ENCODE assay signal across 8 cellular contexts in genomic region chr19:35318679-35319448, GRCh38. TPM values are rescaled to one million over a fixed set of nuclear protein-coding genes. Genes with fewer than 3 reads are reported as not detected.
DNase-seq lines count a peak whose midpoint lies in the region; ATAC-seq and TF ChIP-seq lines count a peak whose summit lies in the region.

No MANE protein-coding gene starts in this region.

- H3K4me3 Mint-ChIP-seq in neural crest cell = no peak overlapping the region

- no peak overlapping the region; the same call in 1 of the 2 replicates for H3K9ac ChIP-seq in OCI-LY1 (ENCODE audit: low read length)

- H3K36me3 Mint-ChIP-seq in neural crest cell (ENCODE audit: low read depth) = no peaks in the 10 kb centered on the region

- H3K9me3 ChIP-seq in DOHH2 (ENCODE audit: control insufficient read depth, insufficient read depth, low read length) (peaks cover 5% of the 10 kb centered on the region; the same call in 1 of the 2 replicates), OCI-LY1 (ENCODE audit: low read length) (no peaks in the 10 kb centered on the region), HAP-1 (no peaks in the 10 kb centered on the region; the same call in 1 of the 2 replicates)

- peaks cover 97% of the 10 kb centered on the region for H3K4me1 ChIP-seq in DOHH2 (ENCODE audit: control insufficient read depth, low read length)
- peaks cover 61% of the 10 kb centered on the region for H3K4me1 ChIP-seq in OCI-LY1 (ENCODE audit: insufficient read depth, low read length, severe bottlenecking)
- H3K4me1 ChIP-seq in HAP-1 = no peaks in the 10 kb centered on the region

- H4K20me1 ChIP-seq in DOHH2 (ENCODE audit: control insufficient read depth, insufficient read depth, low read depth, low read length) (no peaks in the 10 kb centered on the region), OCI-LY1 (ENCODE audit: insufficient read depth, low read length) (no peaks in the 10 kb centered on the region)

- no peaks in the 10 kb centered on the region for H3K79me2 ChIP-seq in DOHH2 (ENCODE audit: control insufficient read depth, low read length)
- H3K79me2 ChIP-seq in OCI-LY1 (ENCODE audit: insufficient read depth, low read length) = no peaks in the 10 kb centered on the region

- TF ChIP-seq CTCF in DOHH2 (IDR thresholded peaks at IDR 0.05; ENCODE audit: low read depth, low read length, poor library complexity, severe bottlenecking) (no peak), OCI-LY1 (IDR thresholded peaks at IDR 0.05; ENCODE audit: low read length) (no peak), neural crest cell (conservative IDR thresholded peaks at IDR 0.05) (no peak)

- H3K36me3 ChIP-seq in DOHH2 (ENCODE audit: control insufficient read depth, low read length) (no peaks in the 10 kb centered on the region; the same call in 1 of the 2 replicates), OCI-LY1 (ENCODE audit: insufficient read depth, low read length) (no peaks in the 10 kb centered on the region; the same call in 1 of the 2 replicates), HAP-1 (replicated peaks) (no peaks in the 10 kb centered on the region)

- in situ Hi-C loops in HAP-1 (cut with MboI; ENCODE audit: low sequenced_read_pairs) = no loop called here

- H3K27me3 Mint-ChIP-seq in neural crest cell (ENCODE audit: low read depth) = peaks cover 2% of the 10 kb centered on the region

- H3K9me2 ChIP-seq in DOHH2 (replicated peaks; ENCODE audit: control insufficient read depth, low read length) (no peaks in the 10 kb centered on the region), OCI-LY1 (ENCODE audit: low read depth, low read length) (no peaks in the 10 kb centered on the region)

- H3K4me3 ChIP-seq in DOHH2 (ENCODE audit: low read length) = peak overlapping the region; percentile 57
- H3K4me3 ChIP-seq in OCI-LY1 (ENCODE audit: low read depth, low read length, poor library complexity, severe bottlenecking) = no peak overlapping the region
- no peak overlapping the region for H3K4me3 ChIP-seq in HAP-1

- H3K27ac ChIP-seq in DOHH2 (ENCODE audit: low read depth, low read length) = peak overlapping the region; percentile 98
- peak overlapping the region; percentile 87 for H3K27ac ChIP-seq in OCI-LY1 (ENCODE audit: low read depth, low read length, poor library complexity, severe bottlenecking)
- peak overlapping the region; percentile 68 for H3K27ac ChIP-seq in epithelial cell of prostate

- H2AFZ ChIP-seq in OCI-LY1 (ENCODE audit: low read length) = no peak overlapping the region

- H3K9me3 Mint-ChIP-seq in neural crest cell = no peaks in the 10 kb centered on the region

- DNase-seq in epithelial cell of prostate (ENCODE audit: low read depth, low spot score) = peak; percentile 71
- DNase-seq in neural crest cell (ENCODE audit: low read depth, low spot score) = no peak
- no peak for DNase-seq in NCI-H526 treated with DMSO at 0.1 percent for 48 hours (lab: John Stamatoyannopoulos, UW)
- no peak for DNase-seq in HuH-7.5 (ENCODE audit: low spot score)
- DNase-seq in HAP-1 (ENCODE audit: low spot score in 2 of 2) = no peak

- H3F3A ChIP-seq in DOHH2 (ENCODE audit: control insufficient read depth, insufficient read depth) (peaks cover 50% of the 10 kb centered on the region), OCI-LY1 (ENCODE audit: insufficient read depth, low read length) (no peaks in the 10 kb centered on the region)

- H3K4me2 ChIP-seq in DOHH2 (ENCODE audit: low read length) (peak overlapping the region; percentile 90), OCI-LY1 (ENCODE audit: low read length) (no peak overlapping the region)

- H3K27me3 ChIP-seq in DOHH2 (ENCODE audit: control insufficient read depth, low read length) = no peaks in the 10 kb centered on the region
- 0 out of 2 replicates have a peak, but pooled peaks cover 3% of the 10 kb centered on the region for H3K27me3 ChIP-seq in OCI-LY1 (ENCODE audit: insufficient read depth, low read length)
- no peaks in the 10 kb centered on the region for H3K27me3 ChIP-seq in HAP-1 (ENCODE audit: low read depth)

- peaks cover 13% of the 10 kb centered on the region for H3K4me1 Mint-ChIP-seq in neural crest cell

- H3K27ac Mint-ChIP-seq in neural crest cell (ENCODE audit: unreplicated experiment) = peak overlapping the region; percentile 83

- no peak for ATAC-seq in HG03565 (IDR thresholded peaks at IDR 0.05; ENCODE audit: unreplicated experiment)

RNA-seq across cellular contexts. Expression of gene CD22, which starts 10.1 kb away (rescaled TPM):
- total RNA-seq in neural crest cell = not detected in 2 replicates

RNA-seq across cellular contexts. Expression of gene MAG, which starts 26.9 kb away (rescaled TPM):
- not detected in 2 replicates for total RNA-seq in neural crest cell

RNA-seq across cellular contexts. Expression of gene FFAR1, which starts 28.8 kb away (rescaled TPM):
- not detected in 2 replicates for total RNA-seq in neural crest cell

RNA-seq across cellular contexts. Expression of gene HAMP, which starts 36.5 kb away (rescaled TPM):
- 0.47 and 0.57 TPM in 2 replicates for total RNA-seq in neural crest cell

RNA-seq across cellular contexts. Expression of gene FFAR3, which starts 39.4 kb away (rescaled TPM):
- not detected in 2 replicates for total RNA-seq in neural crest cell
